Comparison of ENCODE assay signal across 8 cellular contexts in the genomic region with DNA sequence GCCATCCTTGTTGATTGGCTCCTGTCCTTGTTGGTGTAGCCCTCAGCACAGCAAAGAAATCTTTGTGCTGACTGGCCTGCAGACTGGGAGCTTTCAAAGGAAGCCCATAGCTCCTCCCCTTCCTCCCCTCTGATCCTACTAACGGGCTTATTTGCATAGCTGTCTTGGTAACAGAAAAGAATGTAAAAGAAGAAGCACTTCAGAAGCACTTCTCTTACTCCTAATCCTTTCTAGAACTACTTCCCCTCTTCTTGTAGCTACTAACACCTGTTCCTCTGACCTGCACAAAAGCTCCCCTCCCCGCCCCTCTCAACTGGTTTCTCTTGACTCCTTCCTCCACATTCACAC. TPM values are rescaled to one million over a fixed set of nuclear protein-coding genes. Genes with fewer than 3 reads are reported as not detected.
DNase-seq lines count a peak whose midpoint lies in the region; ATAC-seq, FAIRE-seq and TF ChIP-seq lines count a peak whose summit lies in the region.

No MANE protein-coding gene starts in this region.

- no peak for TF ChIP-seq POLR2A in gastroesophageal sphincter (IDR thresholded peaks at IDR 0.05)
- no peak for TF ChIP-seq POLR2A in adrenal gland (IDR thresholded peaks at IDR 0.05)

- no peak overlapping the region for H3K4me3 ChIP-seq in CD8-positive, alpha-beta T cell (ENCODE audit: low read depth, low read length)
- H3K4me3 ChIP-seq in PC-3 (ENCODE audit: low read length) (no peak overlapping the region), gastroesophageal sphincter (no peak overlapping the region), adrenal gland (no peak overlapping the region)

- H4K20me1 ChIP-seq in PC-3 (ENCODE audit: low read length): no peaks in the 10 kb centered on the region

- BruUV-seq in PC-3 (replicated peaks; lab: Mats Ljungman, UMichigan): no TSS peak

- no peak overlapping the region for H3K4me2 ChIP-seq in PC-3 (ENCODE audit: low read length)

- H3K9me2 ChIP-seq in PC-3 (replicated peaks; ENCODE audit: low read length): no peaks in the 10 kb centered on the region

- no peaks in the 10 kb centered on the region for H3K79me2 ChIP-seq in PC-3 (ENCODE audit: low read length)

- peak overlapping the region; percentile 75 for H3K4me3 Mint-ChIP-seq in CD8-positive, alpha-beta T cell

- H3K36me3 Mint-ChIP-seq in CD8-positive, alpha-beta T cell: no peaks in the 10 kb centered on the region

- intact Hi-C loops in CD8-positive, alpha-beta T cell (cut with DNase I, micrococcal nuclease): loop anchor here in 1 of 2 experiments (1.0 kb wide), 1 partner anchor 13 kb away; no protein-coding TSS in a partner anchor
- intact Hi-C loops in PC-3 (cut with micrococcal nuclease): no loop called here
- intact Hi-C loops in adrenal gland (cut with DNase I): no loop called here

- no peaks in the 10 kb centered on the region for H3K27me3 ChIP-seq in CD8-positive, alpha-beta T cell (ENCODE audit: insufficient read depth, low read length)
- H3K27me3 ChIP-seq in PC-3 (ENCODE audit: low read length) (0 out of 2 replicates have a peak, but pooled peaks cover 8% of the 10 kb centered on the region), gastroesophageal sphincter (no peaks in the 10 kb centered on the region), adrenal gland (no peaks in the 10 kb centered on the region)

- no peak for TF ChIP-seq EP300 in gastroesophageal sphincter (IDR thresholded peaks at IDR 0.05)

- ATAC-seq in CD8-positive, alpha-beta T cell: peak; percentile 95
- peak; percentile 95 for ATAC-seq in GM19025 (IDR thresholded peaks at IDR 0.05; ENCODE audit: low read depth, unreplicated experiment)
- peak; percentile 95 for ATAC-seq in HG03097 (IDR thresholded peaks at IDR 0.05; ENCODE audit: low FRiP score, unreplicated experiment)
- peak; percentile 48; the same call in 1 of the 2 replicates for ATAC-seq in PC-3
- peak; percentile 38 for ATAC-seq in gastroesophageal sphincter

- H3K9me3 Mint-ChIP-seq in CD8-positive, alpha-beta T cell: no peaks in the 10 kb centered on the region

- H3K4me1 ChIP-seq in CD8-positive, alpha-beta T cell (ENCODE audit: insufficient read depth, low read length): peaks cover 21% of the 10 kb centered on the region
- H3K4me1 ChIP-seq in PC-3 (ENCODE audit: insufficient read depth, low read length) (no peaks in the 10 kb centered on the region), gastroesophageal sphincter (peaks cover 0 to 19% (median 3%) of the 10 kb centered on the region in 3 donors), adrenal gland (replicated peaks in 1 of 2) (no peaks in the 10 kb centered on the region)

- DNase-seq in CD8-positive, alpha-beta T cell: peak in 2 of 7 experiments; percentile 20 to 24
- DNase-seq in PC-3: no peak
- DNase-seq in D721Med (ENCODE audit: insufficient read length, low spot score): no peak
- DNase-seq in adrenal gland: no peak

- H3K9me3 ChIP-seq in CD8-positive, alpha-beta T cell (ENCODE audit: low read length): no peaks in the 10 kb centered on the region
- H3K9me3 ChIP-seq in PC-3 (ENCODE audit: low read length) (no peaks in the 10 kb centered on the region), gastroesophageal sphincter (no peaks in the 10 kb centered on the region), adrenal gland (replicated peaks in 1 of 3) (no peaks in the 10 kb centered on the region)

- peak overlapping the region; percentile 92 for H3K27ac Mint-ChIP-seq in CD8-positive, alpha-beta T cell

- POLR2A ChIA-PET in CD8-positive, alpha-beta T cell (lab: Charles Lee): interaction anchor here (1.0 to 1.1 kb wide), 2 partner anchors 16 to 143 kb away, joined by 3 read pairs; no protein-coding TSS in a partner anchor
- POLR2A ChIA-PET in PC-3 (lab: Charles Lee; ENCODE audit: unreplicated experiment): no interaction called here

- CTCF ChIA-PET in CD8-positive, alpha-beta T cell (lab: Charles Lee): interaction anchor here (0.5 kb wide), 1 partner anchor 11 kb away, joined by 3 read pairs; no protein-coding TSS in a partner anchor
- CTCF ChIA-PET in PC-3 (lab: Charles Lee): no interaction called here

- 10 to 40% methylated on average over 1 to 2 of the region's 2 CpGs for WGBS in gastroesophageal sphincter (ENCODE audit: low coverage in 1 of 2), 2 donors
- 50 to 70% (median 57%) methylated on average over 2 of the region's 2 CpGs for WGBS in adrenal gland, 4 donors

- FAIRE-seq in D721Med (lab: Jason Lieb, UNC): no peak

- H3K4me1 Mint-ChIP-seq in CD8-positive, alpha-beta T cell (ENCODE audit: low read depth): peaks cover 29% of the 10 kb centered on the region

- no peaks in the 10 kb centered on the region for H3F3A ChIP-seq in PC-3 (ENCODE audit: low read length, unreplicated experiment)

- no peak overlapping the region for H3K9ac ChIP-seq in PC-3 (ENCODE audit: low read length)

- no peaks in the 10 kb centered on the region for H3K27me3 Mint-ChIP-seq in CD8-positive, alpha-beta T cell (ENCODE audit: low read depth)

- H3K27ac ChIP-seq in CD8-positive, alpha-beta T cell (ENCODE audit: low read depth, low read length): no peak overlapping the region
- H3K27ac ChIP-seq in PC-3 (ENCODE audit: low read length) (no peak overlapping the region), gastroesophageal sphincter (peak overlapping the region in 3 of 4 donors; percentile 22 to 46 (median 42)), temporal lobe (ENCODE audit: low read depth, low read length) (peak overlapping the region; percentile 74), adrenal gland (peak overlapping the region in 2 of 5 donors; percentile 24 to 45)

- H2AFZ ChIP-seq in PC-3 (ENCODE audit: low read length): no peak overlapping the region

- no peak for TF ChIP-seq CTCF in CD8-positive, alpha-beta T cell (IDR thresholded peaks at IDR 0.05)
- TF ChIP-seq CTCF in PC-3 (conservative IDR thresholded peaks at IDR 0.05; ENCODE audit: low read depth, low read length): no peak
- TF ChIP-seq CTCF in gastroesophageal sphincter (IDR thresholded peaks at IDR 0.05): no peak
- TF ChIP-seq CTCF in D721Med (IDR thresholded peaks at IDR 0.05; ENCODE audit: insufficient read depth, missing control alignments): no peak
- no peak for TF ChIP-seq CTCF in adrenal gland (IDR thresholded peaks at IDR 0.05)

- no peaks in the 10 kb centered on the region for H3K36me3 ChIP-seq in CD8-positive, alpha-beta T cell (ENCODE audit: insufficient read depth, low read length)
- H3K36me3 ChIP-seq in PC-3 (ENCODE audit: low read depth, low read length) (no peaks in the 10 kb centered on the region), gastroesophageal sphincter (no peaks in the 10 kb centered on the region), adrenal gland (replicated peaks in 1 of 2) (no peaks in the 10 kb centered on the region)

RNA-seq across cellular contexts. Expression of a gene that starts 14.3 kb away (rescaled TPM):
- total RNA-seq in CD8-positive, alpha-beta T cell: 1 to 10 TPM; 5.6 to 6.4 TPM
- total RNA-seq in PC-3 (2014; rRNA removed) (8.6 and 8.8 TPM in 2 replicates), gastroesophageal sphincter (10 to 100 TPM; 13.3 to 18.4 (median 15.6) TPM), temporal lobe (23.4 TPM), adrenal gland (10 to 100 TPM in 7 of 8 donors, 1 to 10 TPM in 1; 8.2 to 24.1 (median 14.5) TPM)
- polyA plus RNA-seq in adrenal gland: 10 to 100 TPM in 1 of 3 donors, 1 to 10 TPM in 2; 5.1 to 21.6 (median 5.4) TPM

Comparison
In these comparisons a context has a peak if more than half of its experiments do, and no peak if none do; other contexts are left out.
1. ATAC-seq: peak in every context shown above with its lines; median percentile 95 in CD8-positive, alpha-beta T cell; 95 in GM19025; 95 in HG03097; 48 in PC-3; 38 in gastroesophageal sphincter.
2. H3K27ac ChIP-seq: peak in gastroesophageal sphincter (3 of 4) and temporal lobe (single experiment); none in CD8-positive, alpha-beta T cell (single experiment) and PC-3 (single experiment).